Comparison of ENCODE assay signal across 14 cellular contexts in genomic region chr14:97251423-97252155, GRCh38.
A peak's percentile ranks its signal among the peaks of the same experiment; 100 is the strongest.
DNase-seq lines count a peak whose midpoint lies in the region; ATAC-seq and TF ChIP-seq lines count a peak whose summit lies in the region.
"Had no signal": no experiment of that assay in that cellular context is flagged by ENCODE, and none has a peak within 500 bp of the region (broad histone marks: within the 10 kb centered on the region; RNA-seq: fewer than 3 reads in every experiment).

No MANE protein-coding gene starts in this region.

- H2BK5ac ChIP-seq in mesendoderm (ENCODE audit: low read length) = no peak overlapping the region

- POLR2A ChIA-PET in activated CD4-positive, alpha-beta T cell treated with anti-CD3 and anti-CD28 coated beads, Interleukin-2, amount 10 ng/mL, durations not matched to agents 7 days and 5 days (lab: Charles Lee) = no interaction called here

- H2AK5ac ChIP-seq in mesendoderm (ENCODE audit: low read length) = no peak overlapping the region

- no peak overlapping the region for H3K4me3 Mint-ChIP-seq in activated CD4-positive, alpha-beta T cell treated with anti-CD3 and anti-CD28 coated beads, Interleukin-2, amount 10 ng/mL, durations not matched to agents 7 days and 5 days
- H3K4me3 Mint-ChIP-seq: activated T-cell treated with anti-CD3 and anti-CD28 coated beads, Interleukin-2, amount 50 U/mL, for 4 hours had no signal

- H3K27ac ChIP-seq in Karpas-422 (ENCODE audit: low read length) = no peak overlapping the region
- no peak overlapping the region for H3K27ac ChIP-seq in VCaP
- H3K27ac ChIP-seq in mesendoderm (ENCODE audit: low read depth, low read length) = no peak overlapping the region

- H3K79me1 ChIP-seq in mesendoderm (ENCODE audit: low read length) = no peaks in the 10 kb centered on the region

- no peak overlapping the region for H3K9ac ChIP-seq in Karpas-422 (ENCODE audit: low read length)
- no peak overlapping the region for H3K9ac ChIP-seq in mesendoderm (ENCODE audit: low read length)

- no peak for DNase-seq in activated CD4-positive, alpha-beta T cell treated with anti-CD3 and anti-CD28 coated beads, Interleukin-2, amount 10 ng/mL, durations not matched to agents 7 days and 5 days
- DNase-seq in activated CD4-positive, alpha-beta T cell treated with anti-CD3 and anti-CD28 coated beads, Interleukin-2, amount 50 U/mL, for 48 hours = no peak
- DNase-seq in Karpas-422 (peak; percentile 55), mesendoderm (peak; percentile 54), glomerular visceral epithelial cell (ENCODE audit: extremely low spot score) (no peak), mucosa of descending colon (no peak), NK-92 (lab: John Stamatoyannopoulos, UW; ENCODE audit: unreplicated experiment) (no peak)
- DNase-seq: activated T-cell treated with anti-CD3 and anti-CD28 coated beads, Interleukin-2, amount 50 U/mL, for 4 hours; GOT3; NCI-H1436; NCI-H510A treated with DMSO at 0.1 percent for 48 hours; SIG-M5; stimulated activated CD4-positive, alpha-beta T cell treated with anti-CD3 and anti-CD28 coated beads, Interleukin-1b, Interleukin-23, amount 100 ng/mL, for 48 hours had no signal

- no peaks in the 10 kb centered on the region for H3K27me3 ChIP-seq in Karpas-422 (ENCODE audit: low read length)
- no peaks in the 10 kb centered on the region for H3K27me3 ChIP-seq in mesendoderm (ENCODE audit: insufficient read depth, low read length, poor library complexity)

- H2AFZ ChIP-seq in Karpas-422 (ENCODE audit: low read length) = no peak overlapping the region

- H4K8ac ChIP-seq in mesendoderm (ENCODE audit: low read depth, low read length) = no peak overlapping the region

- intact Hi-C loops in mucosa of descending colon (cut with DNase I, micrococcal nuclease) = no loop called here

- no peak overlapping the region for H3K4me2 ChIP-seq in Karpas-422 (ENCODE audit: low read depth, low read length, poor library complexity, severe bottlenecking)
- H3K4me2 ChIP-seq in mesendoderm (ENCODE audit: low read length) = no peak overlapping the region

- H3K4me3 ChIP-seq in Karpas-422 (ENCODE audit: low read length) (no peak overlapping the region), mesendoderm (ENCODE audit: low read length) (no peak overlapping the region), mucosa of descending colon (no peak overlapping the region)

- H3K56ac ChIP-seq in mesendoderm (ENCODE audit: low read length) = no peak overlapping the region

- peaks cover 39% of the 10 kb centered on the region for H3K4me1 Mint-ChIP-seq in activated CD4-positive, alpha-beta T cell treated with anti-CD3 and anti-CD28 coated beads, Interleukin-2, amount 10 ng/mL, durations not matched to agents 7 days and 5 days

- no peak overlapping the region for H2BK15ac ChIP-seq in mesendoderm (replicated peaks; ENCODE audit: low read depth)

- no peak overlapping the region for H2BK120ac ChIP-seq in mesendoderm (ENCODE audit: low read depth, low read length)

- WGBS in mesendoderm (ENCODE audit: extremely low coverage, insufficient coverage, low lambda C conversion rate) = no CpG with 5 or more reads among the region's 9 CpGs

- H3K36me3 Mint-ChIP-seq in activated CD4-positive, alpha-beta T cell treated with anti-CD3 and anti-CD28 coated beads, Interleukin-2, amount 10 ng/mL, durations not matched to agents 7 days and 5 days (ENCODE audit: low read depth) = peaks cover 5% of the 10 kb centered on the region

- no peak overlapping the region for H3K4ac ChIP-seq in mesendoderm (ENCODE audit: low read depth, low read length)

- H3K9me2 ChIP-seq in Karpas-422 (replicated peaks; ENCODE audit: insufficient read depth, low read length) = no peaks in the 10 kb centered on the region

- H3K36me3 ChIP-seq in Karpas-422 (ENCODE audit: insufficient read depth, low read length) (no peaks in the 10 kb centered on the region), mesendoderm (ENCODE audit: control insufficient read depth, insufficient read depth, low read length) (no peaks in the 10 kb centered on the region), mucosa of descending colon (ENCODE audit: low read depth) (no peaks in the 10 kb centered on the region)

- peak overlapping the region; percentile 2 for H3K27ac Mint-ChIP-seq in activated CD4-positive, alpha-beta T cell treated with anti-CD3 and anti-CD28 coated beads, Interleukin-2, amount 10 ng/mL, durations not matched to agents 7 days and 5 days

- H3K23ac ChIP-seq in mesendoderm (ENCODE audit: low read length) = no peak overlapping the region

- peaks cover 4% of the 10 kb centered on the region for H3K27me3 Mint-ChIP-seq in activated CD4-positive, alpha-beta T cell treated with anti-CD3 and anti-CD28 coated beads, Interleukin-2, amount 10 ng/mL, durations not matched to agents 7 days and 5 days

- no peak overlapping the region for H4K5ac ChIP-seq in mesendoderm (ENCODE audit: low read length)

- H3K9me3 Mint-ChIP-seq in activated CD4-positive, alpha-beta T cell treated with anti-CD3 and anti-CD28 coated beads, Interleukin-2, amount 10 ng/mL, durations not matched to agents 7 days and 5 days = peaks cover 7% of the 10 kb centered on the region

- CTCF ChIA-PET in activated CD4-positive, alpha-beta T cell treated with anti-CD3 and anti-CD28 coated beads, Interleukin-2, amount 10 ng/mL, durations not matched to agents 7 days and 5 days (lab: Charles Lee) = no interaction called here

- ATAC-seq in mucosa of descending colon = no peak
- ATAC-seq: activated T-cell treated with anti-CD3 and anti-CD28 coated beads, Interleukin-2, amount 50 U/mL, for 4 hours had no signal

- TF ChIP-seq CTCF in VCaP (conservative IDR thresholded peaks at IDR 0.05) (peak; percentile 29), mucosa of descending colon (IDR thresholded peaks at IDR 0.05) (no peak)

- H3K18ac ChIP-seq in mesendoderm (ENCODE audit: low read length) = no peak overlapping the region

- no peaks in the 10 kb centered on the region for H4K20me1 ChIP-seq in Karpas-422 (ENCODE audit: insufficient read depth, low read depth, low read length)

- H3K4me1 ChIP-seq in Karpas-422 (ENCODE audit: low read length) (peaks cover 12% of the 10 kb centered on the region), mesendoderm (ENCODE audit: control insufficient read depth, low read depth, low read length) (no peaks in the 10 kb centered on the region), mucosa of descending colon (ENCODE audit: low read depth) (no peaks in the 10 kb centered on the region)

- no peaks in the 10 kb centered on the region for H3K79me2 ChIP-seq in Karpas-422 (ENCODE audit: low read length)
- no peaks in the 10 kb centered on the region for H3K79me2 ChIP-seq in mesendoderm (ENCODE audit: control insufficient read depth, insufficient read depth, low read length)

- no peaks in the 10 kb centered on the region for H3K9me3 ChIP-seq in Karpas-422 (ENCODE audit: low read length)
- H3K9me3 ChIP-seq in mucosa of descending colon = no peaks in the 10 kb centered on the region

Comparison
In these comparisons a context has a peak if more than half of its experiments do, and no peak if none do; other contexts are left out.
1. DNase-seq: peak in Karpas-422 (single experiment) and mesendoderm (single experiment); none in activated CD4-positive, alpha-beta T cell treated with anti-CD3 and anti-CD28 coated beads, Interleukin-2, amount 10 ng/mL, durations not matched to agents 7 days and 5 days (single experiment), activated CD4-positive, alpha-beta T cell treated with anti-CD3 and anti-CD28 coated beads, Interleukin-2, amount 50 U/mL, for 48 hours (0 of 2), glomerular visceral epithelial cell (single experiment), mucosa of descending colon (0 of 3) and NK-92 (single experiment).